Comparison of ENCODE assay signal across 27 cellular contexts in genomic region chr3:108189477-108189876, GRCh38.
"Had no signal": no experiment of that assay in that cellular context is flagged by ENCODE, and none has a peak within 500 bp of the region (broad histone marks: within the 10 kb centered on the region; RNA-seq: fewer than 3 reads in every experiment).

No MANE protein-coding gene starts in this region.

- H3K27ac ChIP-seq: brain microvascular endothelial cell, esophagus muscularis mucosa, foreskin keratinocyte, gastrocnemius medialis had no signal

- H3K27me3 ChIP-seq: brain microvascular endothelial cell, esophagus muscularis mucosa, foreskin keratinocyte, gastrocnemius medialis had no signal

- DNase-seq: activated CD4-positive, alpha-beta memory T cell treated with anti-CD3 and anti-CD28 coated beads for 36 hours; activated CD4-positive, alpha-beta T cell treated with anti-CD3 and anti-CD28 coated beads for 36 hours; activated CD4-positive, alpha-beta T cell treated with anti-CD3 and anti-CD28 coated beads, Interleukin-2, amount 10 ng/mL, durations not matched to agents 24 days and 14 days; activated CD4-positive, CD25-positive, alpha-beta regulatory T cell; activated CD4-positive, CD25-positive, alpha-beta regulatory T cell treated with anti-CD3 and anti-CD28 coated beads, Interleukin-2, amount 50 U/mL, for 72 hours; activated CD8-positive, alpha-beta memory T cell treated with anti-CD3 and anti-CD28 coated beads, Interleukin-2, amount 10 ng/mL, durations not matched to agents 7 days and 5 days; activated CD8-positive, alpha-beta memory T cell treated with anti-CD3 and anti-CD28 coated beads, Interleukin-2, amount 50 U/mL, for 4 hours; activated CD8-positive, alpha-beta T cell treated with anti-CD3 and anti-CD28 coated beads, Interleukin-2, amount 10 ng/mL, durations not matched to agents 7 days and 5 days; activated gamma-delta T cell; activated naive CD4-positive, alpha-beta T cell; activated naive CD4-positive, alpha-beta T cell treated with anti-CD3 and anti-CD28 coated beads, Interleukin-2, amount 10 ng/mL, durations not matched to agents 7 days and 5 days; activated naive CD8-positive, alpha-beta T cell treated with anti-CD3 and anti-CD28 coated beads, Interleukin-2, amount 10 ng/mL, durations not matched to agents 7 days and 5 days; activated T-cell treated with anti-CD3 and anti-CD28 coated beads, Interleukin-2, amount 50 U/mL, for 1 hour; activated T-cell treated with anti-CD3 and anti-CD28 coated beads, Interleukin-2, amount 50 U/mL, for 48 hours; brain microvascular endothelial cell; cortex of kidney; dermis blood vessel endothelial cell; effector CD4-positive, alpha-beta T cell; effector memory CD8-positive, alpha-beta T cell; erythroblast; foreskin keratinocyte; gastrocnemius medialis; glutamatergic neuron; T-helper 2 cell had no signal

- H3K4me1 Mint-ChIP-seq: activated CD4-positive, alpha-beta T cell treated with anti-CD3 and anti-CD28 coated beads for 36 hours; activated CD4-positive, alpha-beta T cell treated with anti-CD3 and anti-CD28 coated beads, Interleukin-2, amount 10 ng/mL, durations not matched to agents 24 days and 14 days; activated CD8-positive, alpha-beta memory T cell treated with anti-CD3 and anti-CD28 coated beads, Interleukin-2, amount 10 ng/mL, durations not matched to agents 7 days and 5 days; activated naive CD4-positive, alpha-beta T cell treated with anti-CD3 and anti-CD28 coated beads, Interleukin-2, amount 10 ng/mL, durations not matched to agents 7 days and 5 days; activated naive CD8-positive, alpha-beta T cell treated with anti-CD3 and anti-CD28 coated beads, Interleukin-2, amount 10 ng/mL, durations not matched to agents 7 days and 5 days; central memory CD8-positive, alpha-beta T cell had no signal

- H3K4me3 Mint-ChIP-seq: activated CD4-positive, alpha-beta memory T cell treated with anti-CD3 and anti-CD28 coated beads for 36 hours; activated CD4-positive, alpha-beta T cell treated with anti-CD3 and anti-CD28 coated beads for 36 hours; activated CD4-positive, alpha-beta T cell treated with anti-CD3 and anti-CD28 coated beads, Interleukin-2, amount 10 ng/mL, durations not matched to agents 24 days and 14 days; activated CD8-positive, alpha-beta memory T cell treated with anti-CD3 and anti-CD28 coated beads, Interleukin-2, amount 10 ng/mL, durations not matched to agents 7 days and 5 days; activated CD8-positive, alpha-beta T cell treated with anti-CD3 and anti-CD28 coated beads, Interleukin-2, amount 10 ng/mL, durations not matched to agents 7 days and 5 days; activated naive CD4-positive, alpha-beta T cell treated with anti-CD3 and anti-CD28 coated beads, Interleukin-2, amount 10 ng/mL, durations not matched to agents 7 days and 5 days; activated naive CD8-positive, alpha-beta T cell treated with anti-CD3 and anti-CD28 coated beads, Interleukin-2, amount 10 ng/mL, durations not matched to agents 7 days and 5 days; central memory CD8-positive, alpha-beta T cell; effector memory CD8-positive, alpha-beta T cell had no signal

- H3K27me3 Mint-ChIP-seq: activated CD4-positive, alpha-beta memory T cell treated with anti-CD3 and anti-CD28 coated beads for 36 hours; activated CD4-positive, alpha-beta T cell treated with anti-CD3 and anti-CD28 coated beads for 36 hours; activated CD4-positive, alpha-beta T cell treated with anti-CD3 and anti-CD28 coated beads, Interleukin-2, amount 10 ng/mL, durations not matched to agents 24 days and 14 days; activated CD8-positive, alpha-beta memory T cell treated with anti-CD3 and anti-CD28 coated beads, Interleukin-2, amount 10 ng/mL, durations not matched to agents 7 days and 5 days; activated naive CD4-positive, alpha-beta T cell treated with anti-CD3 and anti-CD28 coated beads, Interleukin-2, amount 10 ng/mL, durations not matched to agents 7 days and 5 days; activated naive CD8-positive, alpha-beta T cell treated with anti-CD3 and anti-CD28 coated beads, Interleukin-2, amount 10 ng/mL, durations not matched to agents 7 days and 5 days; central memory CD8-positive, alpha-beta T cell; effector memory CD8-positive, alpha-beta T cell had no signal

- H3K4me1 ChIP-seq: esophagus muscularis mucosa, foreskin keratinocyte, gastrocnemius medialis had no signal

- ATAC-seq: activated CD4-positive, alpha-beta T cell treated with anti-CD3 and anti-CD28 coated beads for 36 hours; activated CD8-positive, alpha-beta memory T cell treated with anti-CD3 and anti-CD28 coated beads, Interleukin-2, amount 10 ng/mL, durations not matched to agents 7 days and 5 days; activated CD8-positive, alpha-beta T cell treated with anti-CD3 and anti-CD28 coated beads, Interleukin-2, amount 10 ng/mL, durations not matched to agents 7 days and 5 days; activated naive CD4-positive, alpha-beta T cell treated with anti-CD3 and anti-CD28 coated beads, Interleukin-2, amount 50 U/mL, for 72 hours; effector memory CD8-positive, alpha-beta T cell; foreskin keratinocyte; gastrocnemius medialis had no signal

- H3K4me3 ChIP-seq: esophagus muscularis mucosa, gastrocnemius medialis had no signal

- H3K27ac Mint-ChIP-seq: activated CD4-positive, alpha-beta memory T cell treated with anti-CD3 and anti-CD28 coated beads for 36 hours; activated CD4-positive, alpha-beta T cell treated with anti-CD3 and anti-CD28 coated beads for 36 hours; activated CD4-positive, alpha-beta T cell treated with anti-CD3 and anti-CD28 coated beads, Interleukin-2, amount 10 ng/mL, durations not matched to agents 24 days and 14 days; activated CD8-positive, alpha-beta memory T cell treated with anti-CD3 and anti-CD28 coated beads, Interleukin-2, amount 10 ng/mL, durations not matched to agents 7 days and 5 days; activated CD8-positive, alpha-beta T cell treated with anti-CD3 and anti-CD28 coated beads, Interleukin-2, amount 10 ng/mL, durations not matched to agents 7 days and 5 days; activated naive CD4-positive, alpha-beta T cell treated with anti-CD3 and anti-CD28 coated beads, Interleukin-2, amount 10 ng/mL, durations not matched to agents 7 days and 5 days; activated naive CD4-positive, alpha-beta T cell treated with anti-CD3 and anti-CD28 coated beads, Interleukin-2, amount 50 U/mL, for 72 hours; activated naive CD8-positive, alpha-beta T cell treated with anti-CD3 and anti-CD28 coated beads, Interleukin-2, amount 10 ng/mL, durations not matched to agents 7 days and 5 days; effector memory CD8-positive, alpha-beta T cell had no signal

- H3K9me3 Mint-ChIP-seq: central memory CD8-positive, alpha-beta T cell had no signal
